ENCODE assay signal across 15 cellular contexts in the genomic region with DNA sequence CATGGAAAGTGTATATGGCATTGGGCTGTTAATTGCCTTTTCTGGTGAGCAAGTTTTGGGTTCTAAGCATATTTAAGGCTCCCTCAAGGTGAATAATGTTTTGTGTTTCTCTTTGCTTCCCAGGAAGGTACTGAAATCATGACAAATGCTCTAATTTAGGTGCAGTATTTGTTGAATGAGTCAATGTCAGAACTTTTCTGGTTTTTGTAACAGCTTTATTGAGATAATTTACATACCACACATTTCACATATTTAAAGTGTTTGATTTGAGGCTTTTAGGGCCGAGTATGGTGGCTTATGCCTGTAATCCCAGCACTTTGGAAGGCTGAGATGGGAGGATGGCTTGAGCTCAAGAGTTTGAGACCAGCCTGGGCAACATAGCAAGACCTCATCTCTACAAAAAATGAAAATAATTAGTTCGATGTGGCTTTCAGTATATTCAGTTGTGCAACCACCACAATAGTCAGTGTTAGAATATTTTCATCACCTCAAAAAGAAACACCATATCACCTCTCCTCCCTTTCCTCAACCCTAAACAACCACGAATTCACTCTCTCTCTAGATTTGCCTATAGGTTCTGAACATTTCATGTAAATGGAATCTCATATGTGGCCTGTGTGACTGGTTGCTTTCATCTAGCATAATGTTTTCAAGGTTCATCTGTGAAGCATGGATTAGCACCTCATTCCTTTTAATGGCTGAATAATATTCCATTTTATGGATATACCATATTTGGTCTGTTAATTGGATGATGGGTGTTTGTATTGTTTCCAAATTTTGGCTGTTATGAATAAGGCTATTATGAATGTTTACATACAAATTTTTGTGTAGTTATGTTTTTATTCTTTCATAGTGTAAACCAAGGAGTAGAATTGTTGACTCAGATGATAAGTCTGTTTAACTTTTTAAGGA.
"Had no signal": no experiment of that assay in that cellular context is flagged by ENCODE, and none has a peak within 500 bp of the region (broad histone marks: within the 10 kb centered on the region; RNA-seq: fewer than 3 reads in every experiment).

No MANE protein-coding gene starts in this region.

- H3K36me3 ChIP-seq: lower lobe of right lung, transverse colon had no signal

- H3K4me1 ChIP-seq: transverse colon had no signal

- H3K9me3 ChIP-seq: lower lobe of right lung, transverse colon had no signal

- H3K27me3 ChIP-seq: transverse colon had no signal

- DNase-seq: activated CD8-positive, alpha-beta memory T cell treated with anti-CD3 and anti-CD28 coated beads, Interleukin-2, amount 50 U/mL, for 4 hours; activated CD8-positive, alpha-beta T cell treated with anti-CD3 and anti-CD28 coated beads for 36 hours; activated effector memory CD4-positive, alpha-beta T cell treated with Interleukin-2 at 50 U/mL for 16 hours; activated naive CD8-positive, alpha-beta T cell treated with anti-CD3 and anti-CD28 coated beads, Interleukin-2, amount 10 ng/mL, durations not matched to agents 7 days and 5 days; aorta; foreskin fibroblast; glutamatergic neuron; lower lobe of right lung; midbrain; right cardiac atrium; T-helper 9 cell; transverse colon had no signal

- H3K4me3 ChIP-seq: lower lobe of right lung, smooth muscle cell, transverse colon had no signal

- H3K27ac Mint-ChIP-seq: activated CD8-positive, alpha-beta T cell treated with anti-CD3 and anti-CD28 coated beads for 36 hours; activated naive CD8-positive, alpha-beta T cell treated with anti-CD3 and anti-CD28 coated beads, Interleukin-2, amount 10 ng/mL, durations not matched to agents 7 days and 5 days; stimulated activated memory B cell treated with anti-CD40 and anti-IgM and Interleukin-4, amounts not matched to agents 10 μg/mL and 1 μg/mL and 100 μg/mL, for 72 hours had no signal

- H3K27me3 Mint-ChIP-seq: activated CD8-positive, alpha-beta T cell treated with anti-CD3 and anti-CD28 coated beads for 36 hours; activated naive CD8-positive, alpha-beta T cell treated with anti-CD3 and anti-CD28 coated beads, Interleukin-2, amount 10 ng/mL, durations not matched to agents 7 days and 5 days; stimulated activated memory B cell treated with anti-CD40 and anti-IgM and Interleukin-4, amounts not matched to agents 10 μg/mL and 1 μg/mL and 100 μg/mL, for 72 hours had no signal

- H3K4me3 Mint-ChIP-seq: activated CD8-positive, alpha-beta T cell treated with anti-CD3 and anti-CD28 coated beads for 36 hours; activated naive CD8-positive, alpha-beta T cell treated with anti-CD3 and anti-CD28 coated beads, Interleukin-2, amount 10 ng/mL, durations not matched to agents 7 days and 5 days; stimulated activated memory B cell treated with anti-CD40 and anti-IgM and Interleukin-4, amounts not matched to agents 10 μg/mL and 1 μg/mL and 100 μg/mL, for 72 hours had no signal

- H3K27ac ChIP-seq: lower lobe of right lung, transverse colon had no signal

- ATAC-seq: activated CD8-positive, alpha-beta T cell treated with anti-CD3 and anti-CD28 coated beads for 36 hours; esophagus mucosa; lower lobe of right lung; right cardiac atrium; stimulated activated memory B cell treated with anti-CD40 and anti-IgM and Interleukin-4, amounts not matched to agents 10 μg/mL and 1 μg/mL and 100 μg/mL, for 72 hours had no signal
